ENCODE assay signal across 1 cellular context in genomic region chr16:3640632-3641501, GRCh38.
A peak's percentile ranks its signal among the peaks of the same experiment; 100 is the strongest.
TF ChIP-seq lines count a peak whose summit lies in the region.

No MANE protein-coding gene starts in this region.

TF ChIP-seq in HepG2, 621 proteins besides CTCF, POLR2A, EP300 and RAD21 (continued from another document):
- peak; percentile 49; the same call in 1 of the 2 replicates for TF ChIP-seq ZNF687 (CRISPR knock-in tag; IDR thresholded peaks at IDR 0.05)
- TF ChIP-seq RNF2 (conservative IDR thresholded peaks at IDR 0.05; ENCODE audit: low read depth): no peak
- no peak for TF ChIP-seq NFKB2 (CRISPR knock-in tag; IDR thresholded peaks at IDR 0.05; ENCODE audit: borderline replicate concordance)
- TF ChIP-seq ZNF83 (CRISPR knock-in tag; IDR thresholded peaks at IDR 0.05; ENCODE audit: borderline replicate concordance): no peak
- no peak for TF ChIP-seq NFYC (CRISPR knock-in tag; IDR thresholded peaks at IDR 0.05)
- no peak for TF ChIP-seq ZNF563 (CRISPR knock-in tag; IDR thresholded peaks at IDR 0.05)
- no peak for TF ChIP-seq IKZF5 (CRISPR knock-in tag; IDR thresholded peaks at IDR 0.05)
- TF ChIP-seq ZNF354B (CRISPR knock-in tag; IDR thresholded peaks at IDR 0.05): no peak
- TF ChIP-seq TMF1 (CRISPR knock-in tag; IDR thresholded peaks at IDR 0.05; ENCODE audit: low read depth): no peak
- TF ChIP-seq KLF16 (CRISPR knock-in tag; IDR thresholded peaks at IDR 0.05): no peak
- no peak for TF ChIP-seq ZBTB1 (CRISPR knock-in tag; IDR thresholded peaks at IDR 0.05; ENCODE audit: borderline replicate concordance)
- no peak for TF ChIP-seq ZNF7 (CRISPR knock-in tag; IDR thresholded peaks at IDR 0.05)
- TF ChIP-seq FOSL1 (CRISPR knock-in tag; IDR thresholded peaks at IDR 0.05; ENCODE audit: borderline replicate concordance): no peak
- no peak for TF ChIP-seq ZFAT (CRISPR knock-in tag; conservative IDR thresholded peaks at IDR 0.05)
- TF ChIP-seq ZBTB20 (CRISPR knock-in tag; IDR thresholded peaks at IDR 0.05; ENCODE audit: borderline replicate concordance, low read depth): no peak
- no peak for TF ChIP-seq ZFP37 (CRISPR knock-in tag; IDR thresholded peaks at IDR 0.05; ENCODE audit: borderline replicate concordance)
- no peak for TF ChIP-seq ZKSCAN8 (CRISPR knock-in tag; IDR thresholded peaks at IDR 0.05; ENCODE audit: borderline replicate concordance)
- TF ChIP-seq MED1 (CRISPR knock-in tag; IDR thresholded peaks at IDR 0.05): no peak
- TF ChIP-seq ZNF10 (CRISPR knock-in tag; IDR thresholded peaks at IDR 0.05; ENCODE audit: borderline replicate concordance, low read depth): no peak
- no peak for TF ChIP-seq ZNF710 (CRISPR knock-in tag; IDR thresholded peaks at IDR 0.05; ENCODE audit: borderline replicate concordance)
- TF ChIP-seq ZFP36L2 (CRISPR knock-in tag; IDR thresholded peaks at IDR 0.05): no peak
- no peak for TF ChIP-seq ATF3 (CRISPR knock-in tag; IDR thresholded peaks at IDR 0.05)
